In genomic region chr11:1998861-1999260, GRCh38 we compare ENCODE assay signal across 2 cellular contexts.
TF ChIP-seq lines count a peak whose summit lies in the region.

No MANE protein-coding gene starts in this region.

TF ChIP-seq in HCT116, 20 proteins besides CTCF, POLR2A, EP300 and RAD21:
- no peak for TF ChIP-seq ZFX (IDR thresholded peaks at IDR 0.05)
- TF ChIP-seq CBX3 (IDR thresholded peaks at IDR 0.05; ENCODE audit: low read depth), result no peak
- no peak for TF ChIP-seq TCF7L2 (IDR thresholded peaks at IDR 0.05; ENCODE audit: borderline replicate concordance, extremely low read depth, insufficient read depth, insufficient read length)
- no peak for TF ChIP-seq MAX (IDR thresholded peaks at IDR 0.05)
- TF ChIP-seq EZH2 (IDR thresholded peaks at IDR 0.05), result no peak
- no peak for TF ChIP-seq ZNF274 (IDR thresholded peaks at IDR 0.05; ENCODE audit: low read depth, low read length)
TF ChIP-seq in HCT116: peak in this region for 0.

TF ChIP-seq in K562, 482 proteins besides CTCF, POLR2A, EP300 and RAD21:
- TF ChIP-seq KLF16 (IDR thresholded peaks at IDR 0.05), result no peak
- no peak for TF ChIP-seq FUS (optimal IDR thresholded peaks at IDR 0.05; ENCODE audit: low read depth, low read length)
